15 cellular contexts compared by ENCODE assay signal in genomic region chr7:154640266-154640865, GRCh38.
DNase-seq lines count a peak whose midpoint lies in the region; ATAC-seq and TF ChIP-seq lines count a peak whose summit lies in the region.
"Had no signal": no experiment of that assay in that cellular context is flagged by ENCODE, and none has a peak within 500 bp of the region (broad histone marks: within the 10 kb centered on the region; RNA-seq: fewer than 3 reads in every experiment).

No MANE protein-coding gene starts in this region.

- H3K9me2 ChIP-seq in neural cell (ENCODE audit: insufficient read depth, low read length): no peaks in the 10 kb centered on the region

- peaks cover 71% of the 10 kb centered on the region for H3K27me3 ChIP-seq in WERI-Rb-1 (ENCODE audit: insufficient read depth, low read depth, severe bottlenecking)
- no peaks in the 10 kb centered on the region for H3K27me3 ChIP-seq in neural cell (ENCODE audit: insufficient read depth, low read depth, low read length)
- H3K27me3 ChIP-seq: neutrophil had no signal

- ATAC-seq in GM18517 (IDR thresholded peaks at IDR 0.05; ENCODE audit: unreplicated experiment) (no peak), GM21737 (IDR thresholded peaks at IDR 0.05; ENCODE audit: unreplicated experiment) (no peak), GM21825 (IDR thresholded peaks at IDR 0.05; ENCODE audit: unreplicated experiment) (no peak)
- ATAC-seq: stimulated activated naive CD8-positive, alpha-beta T cell treated with anti-CD3 and anti-CD28 coated beads, Interleukin-15, Interleukin-2, amounts not matched to agents 100 U/mL and 50 U/mL, for 24 hours had no signal

- no peak overlapping the region for H2AFZ ChIP-seq in neural cell (ENCODE audit: low read depth, low read length)

- H3K9ac ChIP-seq in neural cell (ENCODE audit: low read length): no peak overlapping the region

- no peak overlapping the region for H3K4me2 ChIP-seq in neural cell (ENCODE audit: low read length)

- TF ChIP-seq CTCF in LNCaP clone FGC (IDR thresholded peaks at IDR 0.05; ENCODE audit: control insufficient read depth, extremely low read depth, insufficient read depth): peak; percentile 56
- peak; percentile 64 for TF ChIP-seq CTCF in WERI-Rb-1 (IDR thresholded peaks at IDR 0.05; ENCODE audit: low read depth, low read length)
- TF ChIP-seq CTCF in neural cell (IDR thresholded peaks at IDR 0.05; ENCODE audit: poor library complexity, severe bottlenecking): peak; percentile 56

- no peaks in the 10 kb centered on the region for H4K20me1 ChIP-seq in neural cell (ENCODE audit: insufficient read depth)

- H3K9me3 ChIP-seq in WERI-Rb-1 (ENCODE audit: severe bottlenecking) (no peaks in the 10 kb centered on the region), neural cell (ENCODE audit: low read length) (no peaks in the 10 kb centered on the region)
- H3K9me3 ChIP-seq: neutrophil had no signal

- TF ChIP-seq RAD21 in neural cell (conservative IDR thresholded peaks at IDR 0.05): peak; percentile 61

- DNase-seq in Daoy (ENCODE audit: low read depth) (peak; percentile 32), LNCaP clone FGC (ENCODE audit: low read depth) (no peak), WERI-Rb-1 (peak; percentile 49)
- DNase-seq in stimulated activated CD4-positive, alpha-beta T cell treated with anti-CD3 and anti-CD28 coated beads, Interleukin-2, amount 100 ng/mL, for 24 hours: no peak
- DNase-seq: CD4-positive, alpha-beta memory T cell; HFFc6; kidney glomerular epithelial cell; NCI-H524 treated with DMSO at 0.1 percent for 48 hours; stimulated activated naive CD8-positive, alpha-beta T cell treated with anti-CD3 and anti-CD28 coated beads, Interleukin-15, Interleukin-2, amounts not matched to agents 100 U/mL and 50 U/mL, for 24 hours; T-helper 9 cell had no signal

- H3K4me3 ChIP-seq in LNCaP clone FGC (ENCODE audit: low read depth, low read length) (no peak overlapping the region), WERI-Rb-1 (ENCODE audit: low read depth, low read length) (no peak overlapping the region), neural cell (ENCODE audit: low read length) (no peak overlapping the region)

- H3K36me3 ChIP-seq in WERI-Rb-1 (no peaks in the 10 kb centered on the region), neural cell (ENCODE audit: insufficient read depth, low read length) (no peaks in the 10 kb centered on the region)
- H3K36me3 ChIP-seq: neutrophil had no signal

- H3K27ac ChIP-seq in WERI-Rb-1 (no peak overlapping the region), neural cell (ENCODE audit: low read length) (no peak overlapping the region)
- H3K27ac ChIP-seq: neutrophil had no signal

- H3F3A ChIP-seq in neural cell (ENCODE audit: insufficient read depth, low read length, poor library complexity, severe bottlenecking): no peaks in the 10 kb centered on the region

- TF ChIP-seq EP300 in neural cell (conservative IDR thresholded peaks at IDR 0.05; ENCODE audit: poor library complexity, severe bottlenecking): no peak

- H3K79me2 ChIP-seq in neural cell (replicated peaks; ENCODE audit: insufficient read depth, low read length): no peaks in the 10 kb centered on the region

TF ChIP-seq in neural cell, 6 proteins besides CTCF, POLR2A, EP300 and RAD21:
- no peak for TF ChIP-seq EZH2 (IDR thresholded peaks at IDR 0.05; ENCODE audit: borderline replicate concordance, insufficient read depth, low read length, poor library complexity, severe bottlenecking)
- peak; percentile 61 for TF ChIP-seq SMC3 (conservative IDR thresholded peaks at IDR 0.05; ENCODE audit: poor library complexity)

Comparison
In these comparisons a context has a peak if more than half of its experiments do, and no peak if none do; other contexts are left out.
1. DNase-seq: peak in Daoy (single experiment) and WERI-Rb-1 (single experiment); none in LNCaP clone FGC (single experiment) and stimulated activated CD4-positive, alpha-beta T cell treated with anti-CD3 and anti-CD28 coated beads, Interleukin-2, amount 100 ng/mL, for 24 hours (0 of 2).
2. Peak in every context shown above with its lines, with median percentiles within 50 percentile points of each other: CTCF ChIP-seq.